ENCODE assay signal across 9 cellular contexts in genomic region chr12:122356192-122356635, GRCh38.
DNase-seq lines count a peak whose midpoint lies in the region; ATAC-seq, FAIRE-seq and TF ChIP-seq lines count a peak whose summit lies in the region.
"Had no signal": no experiment of that assay in that cellular context is flagged by ENCODE, and none has a peak within 500 bp of the region (broad histone marks: within the 10 kb centered on the region; RNA-seq: fewer than 3 reads in every experiment).

No MANE protein-coding gene starts in this region.

- peaks cover 38% of the 10 kb centered on the region for H3K36me3 Mint-ChIP-seq in activated CD4-positive, alpha-beta memory T cell treated with anti-CD3 and anti-CD28 coated beads for 36 hours
- peaks cover 14 to 19% of the 10 kb centered on the region in 2 donors for H3K36me3 Mint-ChIP-seq in naive B cell

- TF ChIP-seq POLR2A in HCT116 (IDR thresholded peaks at IDR 0.05; ENCODE audit: borderline replicate concordance, extremely low read depth, insufficient read depth, insufficient read length) (no peak), endothelial cell of umbilical vein (IDR thresholded peaks at IDR 0.05; ENCODE audit: low read depth, low read length) (no peak), stomach (IDR thresholded peaks at IDR 0.05) (no peak)

- H3K27me3 Mint-ChIP-seq in activated CD4-positive, alpha-beta memory T cell treated with anti-CD3 and anti-CD28 coated beads for 36 hours: no peaks in the 10 kb centered on the region
- no peaks in the 10 kb centered on the region for H3K27me3 Mint-ChIP-seq in naive B cell

- no peak for TF ChIP-seq EP300 in stomach (IDR thresholded peaks at IDR 0.05)

- no peak overlapping the region for H2AFZ ChIP-seq in HCT116 (ENCODE audit: low read depth, low read length, poor library complexity, severe bottlenecking)
- no peak overlapping the region for H2AFZ ChIP-seq in endothelial cell of umbilical vein (ENCODE audit: low read depth, low read length)

- no peaks in the 10 kb centered on the region for H3K9me3 Mint-ChIP-seq in activated CD4-positive, alpha-beta memory T cell treated with anti-CD3 and anti-CD28 coated beads for 36 hours
- no peaks in the 10 kb centered on the region for H3K9me3 Mint-ChIP-seq in naive B cell

- no peak overlapping the region for H3K4me3 Mint-ChIP-seq in activated CD4-positive, alpha-beta memory T cell treated with anti-CD3 and anti-CD28 coated beads for 36 hours
- H3K4me3 Mint-ChIP-seq in naive B cell: no peak overlapping the region

- peaks cover 9% of the 10 kb centered on the region for H3K4me1 Mint-ChIP-seq in activated CD4-positive, alpha-beta memory T cell treated with anti-CD3 and anti-CD28 coated beads for 36 hours (ENCODE audit: low read depth)
- H3K4me1 Mint-ChIP-seq in naive B cell: peaks cover 0 to 4% (median 0%) of the 10 kb centered on the region in 3 donors

- WGBS in stomach, 5 donors: 33 to 42% (median 36%) methylated on average over 3 of the region's 3 CpGs

- DNase-seq in BE2C (peak; percentile 62), HCT116 (ENCODE audit: low read depth, low spot score) (peak; percentile 34), NCI-H774 (lab: John Stamatoyannopoulos, UW) (peak; percentile 38), endothelial cell of umbilical vein (ENCODE audit: low read depth, low spot score) (peak; percentile 69), naive B cell (peak; percentile 31), stomach (peak; percentile 50), NCI-H226 (no peak)
- DNase-seq in activated CD4-positive, alpha-beta memory T cell treated with anti-CD3 and anti-CD28 coated beads for 36 hours: peak; percentile 62

- H3K27me3 ChIP-seq in BE2C (no peaks in the 10 kb centered on the region), HCT116 (ENCODE audit: insufficient read depth, low read length) (no peaks in the 10 kb centered on the region), endothelial cell of umbilical vein (ENCODE audit: control insufficient read depth in 2 of 2, insufficient read depth in 2 of 2, low read length in 2 of 2) (no peaks in the 10 kb centered on the region), stomach (no peaks in the 10 kb centered on the region)

- peak; percentile 79 for FAIRE-seq in endothelial cell of umbilical vein (lab: Jason Lieb, UNC)

- dilution Hi-C loops in endothelial cell of umbilical vein (cut with MboI; ENCODE audit: extremely low pct_ligation_motif_present, low sequenced_read_pairs): no loop called here

- H3K9me3 ChIP-seq in BE2C (no peaks in the 10 kb centered on the region), HCT116 (ENCODE audit: control insufficient read depth in 1 of 2, insufficient read depth in 1 of 2, low read depth in 1 of 2, low read length in 2 of 2) (no peaks in the 10 kb centered on the region), endothelial cell of umbilical vein (replicated peaks; ENCODE audit: control insufficient read depth, insufficient read depth, low read length) (no peaks in the 10 kb centered on the region), stomach (no peaks in the 10 kb centered on the region)

- intact Hi-C loops in HCT116 (cut with micrococcal nuclease): no loop called here
- intact Hi-C loops in activated CD4-positive, alpha-beta memory T cell treated with anti-CD3 and anti-CD28 coated beads for 36 hours (cut with micrococcal nuclease): loop anchor here (2.0 to 5.0 kb wide), 2 partner anchors 19 to 224 kb away; no protein-coding TSS in a partner anchor
- intact Hi-C loops in endothelial cell of umbilical vein (cut with micrococcal nuclease): loop anchor here (2.0 kb wide), 1 partner anchor 19 kb away; no protein-coding TSS in a partner anchor
- intact Hi-C loops in stomach (cut with DNase I; ENCODE audit: low total_unique reads): no loop called here

- RAD21 ChIA-PET in HCT116 (lab: Charles Lee; ENCODE audit: low non-redundant PET in 1 of 2, low total read pairs in 2 of 2, uncharacterized antibody in 2 of 2, unreplicated experiment in 2 of 2): no interaction called here

- H3K9ac ChIP-seq in HCT116 (ENCODE audit: low read length): no peak overlapping the region
- no peak overlapping the region for H3K9ac ChIP-seq in endothelial cell of umbilical vein (replicated peaks; ENCODE audit: extremely low read depth, insufficient read depth, low read length)

- H3K79me2 ChIP-seq in HCT116 (ENCODE audit: insufficient read depth, low read length) (no peaks in the 10 kb centered on the region), endothelial cell of umbilical vein (ENCODE audit: control insufficient read depth, insufficient read depth, low read length) (no peaks in the 10 kb centered on the region)

- POLR2A ChIA-PET in HCT116 (lab: Charles Lee): no interaction called here
- POLR2A ChIA-PET in activated CD4-positive, alpha-beta memory T cell treated with anti-CD3 and anti-CD28 coated beads for 36 hours (lab: Charles Lee): no interaction called here
- POLR2A ChIA-PET in endothelial cell of umbilical vein (lab: Charles Lee): no interaction called here

- CTCF ChIA-PET in HCT116 (lab: Charles Lee) (interaction anchor here (0.5 to 1.6 kb wide), 7 partner anchors 11 to 302 kb away, joined by 3 to 9 read pairs (median 3); no protein-coding TSS in a partner anchor), endothelial cell of umbilical vein (lab: Charles Lee) (interaction anchor here (0.6 to 4.3 kb wide), 20 partner anchors 9 to 128 kb away, joined by 3 to 30 read pairs (median 5); no protein-coding TSS in a partner anchor)
- CTCF ChIA-PET in activated CD4-positive, alpha-beta memory T cell treated with anti-CD3 and anti-CD28 coated beads for 36 hours (lab: Charles Lee): interaction anchor here (0.6 to 3.7 kb wide), 32 partner anchors 8 to 224 kb away, joined by 3 to 50 read pairs (median 4); partner anchors contain the start of genes KNTC1 and RSRC2

- H3K9me2 ChIP-seq in HCT116 (ENCODE audit: insufficient read depth): no peaks in the 10 kb centered on the region

- peaks cover 4% of the 10 kb centered on the region; the same call in 1 of the 2 replicates for H3K4me1 ChIP-seq in BE2C
- no peaks in the 10 kb centered on the region for H3K4me1 ChIP-seq in HCT116 (ENCODE audit: control insufficient read depth in 1 of 2, insufficient read depth in 2 of 2, low read length in 2 of 2)
- H3K4me1 ChIP-seq in endothelial cell of umbilical vein (ENCODE audit: control insufficient read depth, extremely low read depth, insufficient read depth, low read length): no peaks in the 10 kb centered on the region
- H3K4me1 ChIP-seq in stomach: peaks cover 0 to under 1% (median 0%) of the 10 kb centered on the region in 4 donors

- H3K9me1 ChIP-seq in endothelial cell of umbilical vein (replicated peaks; ENCODE audit: control insufficient read depth, extremely low read depth, insufficient read depth, low read length): no peaks in the 10 kb centered on the region

- peak; percentile 54 for TF ChIP-seq RAD21 in HCT116 (IDR thresholded peaks at IDR 0.05; ENCODE audit: low read depth)

- H3K4me3 ChIP-seq in BE2C (ENCODE audit: low read depth, low read length) (no peak overlapping the region), HCT116 (replicated peaks in 1 of 2; ENCODE audit: low read depth in 1 of 2, low read length in 2 of 2) (no peak overlapping the region), endothelial cell of umbilical vein (replicated peaks in 1 of 3; ENCODE audit: insufficient read depth in 1 of 3, low read depth in 1 of 3, low read length in 3 of 3) (no peak overlapping the region), stomach (no peak overlapping the region)
- H3K4me3 ChIP-seq: skin epidermis had no signal

- H3K4me2 ChIP-seq in HCT116 (ENCODE audit: low read length): no peak overlapping the region
- H3K4me2 ChIP-seq in endothelial cell of umbilical vein (ENCODE audit: insufficient read depth, low read length): no peak overlapping the region

- H3K27ac ChIP-seq in HCT116 (ENCODE audit: low read depth, low read length): no peak overlapping the region
- no peak overlapping the region for H3K27ac ChIP-seq in endothelial cell of umbilical vein (ENCODE audit: insufficient read depth, low read depth, low read length)
- H3K27ac ChIP-seq in stomach: no peak overlapping the region
- H3K27ac ChIP-seq: skin epidermis had no signal

- BruUV-seq in HCT116 (replicated peaks; lab: Mats Ljungman, UMichigan): no TSS peak
- no TSS peak for BruUV-seq in endothelial cell of umbilical vein (replicated peaks; lab: Mats Ljungman, UMichigan)

- H3K36me3 ChIP-seq in BE2C (peaks cover 8% of the 10 kb centered on the region; the same call in 1 of the 2 replicates), HCT116 (ENCODE audit: control insufficient read depth in 1 of 2, insufficient read depth in 2 of 2, low read length in 2 of 2) (peaks cover 10 to 16% of the 10 kb centered on the region in 2 experiments; a peak in 2 of 4 replicates), endothelial cell of umbilical vein (ENCODE audit: control insufficient read depth in 2 of 2, extremely low read depth in 1 of 2, insufficient read depth in 2 of 2, low read length in 2 of 2) (peaks cover 14 to 32% of the 10 kb centered on the region in 2 experiments), stomach (peaks cover 59 to 86% (median 79%) of the 10 kb centered on the region in 4 donors)

- H3K27ac Mint-ChIP-seq in activated CD4-positive, alpha-beta memory T cell treated with anti-CD3 and anti-CD28 coated beads for 36 hours: peak overlapping the region; percentile 43
- H3K27ac Mint-ChIP-seq in naive B cell: peak overlapping the region in 1 of 6 donors; percentile 72

- H4K20me1 ChIP-seq in HCT116 (ENCODE audit: insufficient read depth): no peaks in the 10 kb centered on the region
- H4K20me1 ChIP-seq in endothelial cell of umbilical vein (replicated peaks; ENCODE audit: control insufficient read depth, extremely low read depth, insufficient read depth, low read length): no peaks in the 10 kb centered on the region

- peak; percentile 88 for TF ChIP-seq CTCF in BE2C (IDR thresholded peaks at IDR 0.05; ENCODE audit: low read depth, low read length)
- peak; percentile 42 to 92 (median 73); a peak in 5 of 6 replicates for TF ChIP-seq CTCF in HCT116 (IDR thresholded peaks at IDR 0.05 in 2 of 3, conservative IDR thresholded peaks at IDR 0.05 in 1 of 3; ENCODE audit: borderline replicate concordance in 1 of 3, insufficient read depth in 1 of 3, low read depth in 2 of 3, low read length in 2 of 3)
- peak; percentile 67 to 74 for TF ChIP-seq CTCF in endothelial cell of umbilical vein (IDR thresholded peaks at IDR 0.05; ENCODE audit: extremely low read depth in 1 of 2, insufficient read depth in 1 of 2, low read depth in 1 of 2, low read length in 2 of 2)
- peak in 5 of 7 experiments; percentile 19 to 68 (median 55) for TF ChIP-seq CTCF in stomach (IDR thresholded peaks at IDR 0.05)

- ATAC-seq in HCT116 (peak; percentile 95), naive B cell (ENCODE audit: low read depth in 2 of 2) (peak; percentile 75 to 82)

TF ChIP-seq in HCT116, 20 proteins besides CTCF, POLR2A, EP300 and RAD21 (continues in another document):
- no peak for TF ChIP-seq CBX3 (IDR thresholded peaks at IDR 0.05; ENCODE audit: low read depth)
- no peak for TF ChIP-seq JUND (IDR thresholded peaks at IDR 0.05)
- no peak for TF ChIP-seq ZNF274 (IDR thresholded peaks at IDR 0.05; ENCODE audit: low read depth, low read length)

TF ChIP-seq in endothelial cell of umbilical vein, 7 proteins besides CTCF, POLR2A, EP300 and RAD21 (continues in another document):
- TF ChIP-seq MYC (IDR thresholded peaks at IDR 0.05; ENCODE audit: low read depth, low read length) (no peak), JUN (IDR thresholded peaks at IDR 0.05; ENCODE audit: borderline replicate concordance, insufficient read depth, insufficient read length, low read depth) (no peak), GATA2 (IDR thresholded peaks at IDR 0.05; ENCODE audit: insufficient read depth, insufficient read length, low read depth, low read length) (no peak)

Comparison
In these comparisons a context has a peak if more than half of its experiments do, and no peak if none do; other contexts are left out.
1. intact Hi-C loops: an anchor here in activated CD4-positive, alpha-beta memory T cell treated with anti-CD3 and anti-CD28 coated beads for 36 hours (2.0 to 5.0 kb wide) and endothelial cell of umbilical vein (2.0 kb wide); none called in HCT116 and stomach.